Comparison of ENCODE assay signal across 6 cellular contexts in genomic region chr9:124835026-124835501, GRCh38.
DNase-seq lines count a peak whose midpoint lies in the region; ATAC-seq and TF ChIP-seq lines count a peak whose summit lies in the region.

No MANE protein-coding gene starts in this region.

- DNase-seq in DMS79 (lab: John Stamatoyannopoulos, UW) (peak; percentile 67), RWPE2 (ENCODE audit: low spot score) (peak; percentile 90), kidney tubule cell (ENCODE audit: low spot score) (peak; percentile 86)
- no peak for DNase-seq in stimulated activated CD4-positive, alpha-beta T cell treated with anti-CD3 and anti-CD28 coated beads, Interleukin-4, amount 100 ng/mL, for 4 hours

- peak; percentile 59 for ATAC-seq in RWPE2 (ENCODE audit: low read depth)
- ATAC-seq in GM18502 (IDR thresholded peaks at IDR 0.05; ENCODE audit: poor library complexity, unreplicated experiment): no peak
- ATAC-seq in HG02610 (IDR thresholded peaks at IDR 0.05; ENCODE audit: unreplicated experiment): no peak

- no peak for TF ChIP-seq CTCF in RWPE2 (IDR thresholded peaks at IDR 0.05; ENCODE audit: poor library complexity, severe bottlenecking)

- no peaks in the 10 kb centered on the region for H3K36me3 ChIP-seq in RWPE2 (ENCODE audit: low read depth)

- H3K4me1 ChIP-seq in RWPE2 (ENCODE audit: insufficient read depth, poor library complexity, severe bottlenecking): peaks cover 18% of the 10 kb centered on the region

- no peaks in the 10 kb centered on the region for H3K27me3 ChIP-seq in RWPE2 (ENCODE audit: insufficient read depth, poor library complexity, severe bottlenecking)

- H3K9me3 ChIP-seq in RWPE2 (ENCODE audit: severe bottlenecking): no peaks in the 10 kb centered on the region

- peak overlapping the region; percentile 74 for H3K27ac ChIP-seq in RWPE2 (ENCODE audit: poor library complexity, severe bottlenecking)

- no peak overlapping the region for H3K4me3 ChIP-seq in RWPE2 (ENCODE audit: severe bottlenecking)

Comparison
In these comparisons a context has a peak if more than half of its experiments do, and no peak if none do; other contexts are left out.
1. DNase-seq: peak in DMS79 (single experiment), RWPE2 (single experiment) and kidney tubule cell (single experiment); none in stimulated activated CD4-positive, alpha-beta T cell treated with anti-CD3 and anti-CD28 coated beads, Interleukin-4, amount 100 ng/mL, for 4 hours (0 of 2).